ENCODE assay signal across 8 cellular contexts in genomic region chr3:186362409-186362757, GRCh38. TPM values are rescaled to one million over a fixed set of nuclear protein-coding genes. Genes with fewer than 3 reads are reported as not detected.
DNase-seq lines count a peak whose midpoint lies in the region; ATAC-seq and TF ChIP-seq lines count a peak whose summit lies in the region.

No MANE protein-coding gene starts in this region.

- H4K12ac ChIP-seq in trophoblast cell (ENCODE audit: low read depth, low read length): no peak overlapping the region

- TF ChIP-seq POLR2A in Peyer's patch (IDR thresholded peaks at IDR 0.05): no peak
- no peak for TF ChIP-seq POLR2A in gastroesophageal sphincter (IDR thresholded peaks at IDR 0.05)

- H2BK5ac ChIP-seq in trophoblast cell (ENCODE audit: low read depth, low read length, poor library complexity): no peak overlapping the region

- H3K79me2 ChIP-seq in trophoblast cell (ENCODE audit: control insufficient read depth, insufficient read depth, low read length, poor library complexity): no peaks in the 10 kb centered on the region

- H3K9ac ChIP-seq in trophoblast cell (ENCODE audit: low read length): no peak overlapping the region

- H3K4me2 ChIP-seq in trophoblast cell (ENCODE audit: low read length): peak overlapping the region; percentile 44

- H4K91ac ChIP-seq in trophoblast cell (ENCODE audit: low read depth, low read length): no peak overlapping the region

- H3K23ac ChIP-seq in trophoblast cell (ENCODE audit: low read length): no peak overlapping the region

- H3K27ac ChIP-seq in Peyer's patch (peak overlapping the region in 2 of 4 donors; percentile 43 to 63), gastroesophageal sphincter (peak overlapping the region; percentile 80 to 95 (median 90)), trophoblast cell (ENCODE audit: low read depth, low read length) (no peak overlapping the region)

- H3K18ac ChIP-seq in trophoblast cell (ENCODE audit: low read length): no peak overlapping the region

- no peak overlapping the region for H3K4ac ChIP-seq in trophoblast cell (ENCODE audit: low read depth, low read length)

- TF ChIP-seq CTCF in Peyer's patch (IDR thresholded peaks at IDR 0.05) (no peak), gastroesophageal sphincter (IDR thresholded peaks at IDR 0.05) (no peak)

- no peak overlapping the region for H3K14ac ChIP-seq in trophoblast cell (ENCODE audit: low read length)

- no peak overlapping the region for H4K8ac ChIP-seq in trophoblast cell (ENCODE audit: low read depth, low read length)

- H3K4me3 ChIP-seq in GM08714 (ENCODE audit: low read length): peak overlapping the region; percentile 46; the same call in 1 of the 2 replicates
- H3K4me3 ChIP-seq in Peyer's patch: peak overlapping the region; percentile 38 to 53 (median 50)
- peak overlapping the region; percentile 82 to 84 for H3K4me3 ChIP-seq in gastroesophageal sphincter
- no peak overlapping the region for H3K4me3 ChIP-seq in trophoblast cell (ENCODE audit: low read depth, low read length)

- no peak overlapping the region for H2AK5ac ChIP-seq in trophoblast cell (ENCODE audit: low read length)

- ATAC-seq in gastroesophageal sphincter (no peak), GM21367 (IDR thresholded peaks at IDR 0.05; ENCODE audit: unreplicated experiment) (no peak), GM21723 (IDR thresholded peaks at IDR 0.05; ENCODE audit: unreplicated experiment) (no peak), HG02759 (IDR thresholded peaks at IDR 0.05; ENCODE audit: unreplicated experiment) (no peak), sciatic nerve (no peak)

- DNase-seq in Peyer's patch: no peak
- no peak for DNase-seq in trophoblast cell
- DNase-seq in sciatic nerve (ENCODE audit: low spot score): no peak

- H2AFZ ChIP-seq in trophoblast cell (ENCODE audit: insufficient read depth, low read length, poor library complexity): no peak overlapping the region

- H3K79me1 ChIP-seq in trophoblast cell (ENCODE audit: low read length): no peaks in the 10 kb centered on the region

- no peak overlapping the region for H2BK12ac ChIP-seq in trophoblast cell (ENCODE audit: low read length)

- intact Hi-C loops in sciatic nerve (cut with DNase I): no loop called here

- 3 to 22% methylated on average over 5 to 6 of the region's 12 CpGs for whole genome bisulfite sequencing in gastroesophageal sphincter (ENCODE audit: low coverage in 1 of 2), 2 donors
- no CpG with 5 or more reads among the region's 12 CpGs for WGBS in trophoblast cell (ENCODE audit: extremely low coverage, insufficient coverage, insufficient read length)

- H3K27me3 ChIP-seq in Peyer's patch: peaks cover 0 to 15% of the 10 kb centered on the region in 2 donors
- peaks cover 8% of the 10 kb centered on the region for H3K27me3 ChIP-seq in gastroesophageal sphincter
- peaks cover 46% of the 10 kb centered on the region for H3K27me3 ChIP-seq in trophoblast cell (ENCODE audit: insufficient read depth, low read length)

- H3K36me3 ChIP-seq in Peyer's patch: no peaks in the 10 kb centered on the region
- H3K36me3 ChIP-seq in gastroesophageal sphincter: no peaks in the 10 kb centered on the region
- H3K36me3 ChIP-seq in trophoblast cell (ENCODE audit: control insufficient read depth in 1 of 2, insufficient read depth in 2 of 2, low read length in 2 of 2): no peaks in the 10 kb centered on the region

- no peaks in the 10 kb centered on the region for H3K9me3 ChIP-seq in Peyer's patch
- H3K9me3 ChIP-seq in gastroesophageal sphincter: no peaks in the 10 kb centered on the region
- H3K9me3 ChIP-seq in trophoblast cell (ENCODE audit: insufficient read depth, low read depth, low read length): peaks cover 5% of the 10 kb centered on the region

- TF ChIP-seq EP300 in gastroesophageal sphincter (IDR thresholded peaks at IDR 0.05): no peak

- H3K4me1 ChIP-seq in Peyer's patch (peaks cover 0 to 31% (median 2%) of the 10 kb centered on the region in 4 donors), gastroesophageal sphincter (peaks cover 6 to 82% (median 10%) of the 10 kb centered on the region in 3 donors), trophoblast cell (ENCODE audit: control insufficient read depth in 1 of 2, insufficient read depth in 2 of 2, low read length in 2 of 2) (peaks cover 3% of the 10 kb centered on the region in 2 experiments)

- no peak overlapping the region for H2BK120ac ChIP-seq in trophoblast cell (ENCODE audit: insufficient read depth, low read length, poor library complexity)

RNA-seq across cellular contexts. Expression of gene DGKG, which starts 0.3 kb away (rescaled TPM):
- total RNA-seq in Peyer's patch: 10 to 100 TPM in 1 of 4 donors, 1 to 10 TPM in 2, under 1 TPM in 1; 0.70 to 13.2 (median 5.9) TPM
- total RNA-seq in gastroesophageal sphincter: 100 to 1,000 TPM in 2 of 4 donors, 10 to 100 TPM in 2; 46.3 to 134 (median 90.4) TPM
- 0.07 and 0.11 TPM in 2 replicates for polyA plus RNA-seq in trophoblast cell (2013)
- total RNA-seq in sciatic nerve: 2.1 TPM
